In the genomic region with DNA sequence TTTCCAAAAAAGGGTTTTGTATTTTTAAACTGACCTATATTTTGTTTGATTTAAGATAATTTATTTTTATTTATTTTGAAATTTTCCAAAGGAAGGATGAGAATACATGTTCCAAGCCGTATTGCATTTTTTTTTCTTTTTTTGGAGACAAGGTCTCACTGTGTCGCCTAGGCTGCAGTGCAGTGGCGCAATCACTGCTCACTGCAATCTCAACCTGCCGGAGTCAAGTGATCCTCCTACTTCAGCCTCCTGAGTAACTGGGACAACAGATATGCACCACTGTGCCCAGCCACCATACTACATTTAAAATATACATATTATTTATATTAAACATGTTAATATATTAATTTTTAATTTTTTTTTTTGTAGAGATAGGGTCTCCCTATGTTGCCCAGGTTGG, we compare ENCODE assay signal across 6 cellular contexts. TPM values are rescaled to one million over a fixed set of nuclear protein-coding genes. Genes with fewer than 3 reads are reported as not detected.
"Had no signal": no experiment of that assay in that cellular context is flagged by ENCODE, and none has a peak within 500 bp of the region (broad histone marks: within the 10 kb centered on the region; RNA-seq: fewer than 3 reads in every experiment).

No MANE protein-coding gene starts in this region.

- DNase-seq: GDM1, GF-D8 had no signal

- FAIRE-seq: GM12878, GM12891, GM12892, GM18507 had no signal

- H3K4me3 ChIP-seq: GM12878 had no signal

- ATAC-seq: GM12878 had no signal

RNA-seq across cellular contexts. Expression of a gene that starts 47.4 kb away (rescaled TPM):
- polyA plus RNA-seq: GM12878 had no signal
